ENCODE assay signal across 28 cellular contexts in the genomic region with DNA sequence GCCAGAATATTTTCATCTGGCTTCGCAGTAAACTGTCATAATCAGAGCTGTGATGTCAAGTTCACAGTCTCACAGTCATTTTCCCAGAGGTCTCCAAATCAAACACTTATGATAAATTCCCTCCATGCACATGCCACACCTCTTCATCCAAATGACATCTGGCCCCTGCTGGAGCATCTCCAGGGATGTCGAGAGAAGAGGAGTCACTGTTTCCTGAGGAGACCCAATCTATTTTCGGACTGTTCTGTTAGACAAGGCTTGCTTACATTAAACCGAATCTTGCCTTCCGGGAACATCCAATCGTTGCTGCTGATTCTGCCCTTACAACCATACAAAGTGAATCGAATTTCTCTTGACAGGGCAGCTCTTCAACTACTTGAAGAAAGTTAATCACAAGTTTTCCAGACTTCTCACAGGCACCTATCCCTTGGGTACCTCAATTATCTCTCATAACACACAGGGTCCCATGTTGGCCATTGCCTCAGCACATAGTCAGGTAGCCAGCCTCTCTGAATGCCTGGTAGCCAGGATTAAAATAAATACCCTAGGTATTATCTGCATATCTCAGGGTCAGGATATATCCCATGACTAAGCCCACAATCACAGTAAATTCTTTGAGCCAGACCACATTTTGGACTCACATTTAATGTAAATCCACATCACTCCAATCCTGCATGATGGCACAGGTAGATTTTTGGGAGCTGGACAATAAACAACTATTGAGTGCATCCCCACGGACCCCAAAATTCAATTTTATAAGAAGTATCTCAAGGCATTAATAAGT.
"Had no signal": no experiment of that assay in that cellular context is flagged by ENCODE, and none has a peak within 500 bp of the region (broad histone marks: within the 10 kb centered on the region; RNA-seq: fewer than 3 reads in every experiment).

No MANE protein-coding gene starts in this region.

- H3K4me1 ChIP-seq: body of pancreas had no signal

- H3K4me3 Mint-ChIP-seq: activated B cell treated with CpG ODN at 0.5 μM for 24 hours; activated CD8-positive, alpha-beta T cell treated with anti-CD3 and anti-CD28 coated beads for 36 hours; activated naive CD8-positive, alpha-beta T cell; activated T-cell treated with anti-CD3 and anti-CD28 coated beads, Interleukin-2, amount 50 U/mL, for 4 hours; activated T-helper 17 cell treated with anti-CD3 and anti-CD28 coated beads, Interleukin-2, amount 50 U/mL, for 72 hours; effector memory CD8-positive, alpha-beta T cell; T-helper 17 cell; T-helper 2 cell treated with Interferon-gamma antibody and Interleukin-4, amounts not matched to agents 5 μg/mL and 100 μg/mL, for 36 hours had no signal

- H3K27ac Mint-ChIP-seq: activated B cell treated with CpG ODN at 0.5 μM for 24 hours; activated CD8-positive, alpha-beta T cell treated with anti-CD3 and anti-CD28 coated beads for 36 hours; activated naive CD8-positive, alpha-beta T cell; activated T-helper 17 cell treated with anti-CD3 and anti-CD28 coated beads, Interleukin-2, amount 50 U/mL, for 72 hours; T-helper 17 cell; T-helper 2 cell treated with Interferon-gamma antibody and Interleukin-4, amounts not matched to agents 5 μg/mL and 100 μg/mL, for 36 hours had no signal

- DNase-seq: activated B cell treated with CpG ODN at 0.5 μM for 24 hours; activated CD4-positive, alpha-beta T cell treated with anti-CD3 and anti-CD28 coated beads for 48 hours; activated CD4-positive, alpha-beta T cell treated with anti-CD3 and anti-CD28 coated beads, Interleukin-2, amount 50 U/mL, for 1 hour; activated CD4-positive, alpha-beta T cell treated with anti-CD3 and anti-CD28 coated beads, Interleukin-2, amount 50 U/mL, for 48 hours; activated CD8-positive, alpha-beta memory T cell treated with anti-CD3 and anti-CD28 coated beads for 24 hours; activated CD8-positive, alpha-beta T cell treated with anti-CD3 and anti-CD28 coated beads for 36 hours; activated effector memory CD4-positive, alpha-beta T cell treated with Interleukin-2 at 50 U/mL for 16 hours; activated gamma-delta T cell treated with Interleukin-2 at 50 U/mL for 16 hours; activated naive CD4-positive, alpha-beta T cell treated with anti-CD3 and anti-CD28 coated beads, Interleukin-2, amount 50 U/mL, for 16 hours; activated naive CD4-positive, alpha-beta T cell treated with Interleukin-2 at 50 U/mL for 16 hours; activated T-cell treated with anti-CD3 and anti-CD28 coated beads, Interleukin-2, amount 50 U/mL, for 4 hours; amygdala; aorta; body of pancreas; caudate nucleus; cortex of kidney; dermis blood vessel endothelial cell; effector CD4-positive, alpha-beta T cell; effector memory CD8-positive, alpha-beta T cell; foreskin fibroblast; T-helper 17 cell; T1000; WERI-Rb-1 had no signal

- H3K27me3 ChIP-seq: body of pancreas had no signal

- H3K9me3 Mint-ChIP-seq: activated B cell treated with CpG ODN at 0.5 μM for 24 hours; activated CD8-positive, alpha-beta T cell treated with anti-CD3 and anti-CD28 coated beads for 36 hours; activated T-cell treated with anti-CD3 and anti-CD28 coated beads, Interleukin-2, amount 50 U/mL, for 4 hours; activated T-helper 17 cell treated with anti-CD3 and anti-CD28 coated beads, Interleukin-2, amount 50 U/mL, for 72 hours; effector memory CD8-positive, alpha-beta T cell; T-helper 2 cell treated with Interferon-gamma antibody and Interleukin-4, amounts not matched to agents 5 μg/mL and 100 μg/mL, for 36 hours had no signal

- H3K27ac ChIP-seq: body of pancreas, epithelial cell of prostate, WERI-Rb-1 had no signal

- H3K4me1 Mint-ChIP-seq: activated B cell treated with CpG ODN at 0.5 μM for 24 hours; activated T-helper 17 cell treated with anti-CD3 and anti-CD28 coated beads, Interleukin-2, amount 50 U/mL, for 72 hours had no signal

- H3K36me3 ChIP-seq: WERI-Rb-1 had no signal

- H3K4me3 ChIP-seq: body of pancreas had no signal

- ATAC-seq: activated CD4-positive, CD25-positive, alpha-beta regulatory T cell treated with anti-CD3 and anti-CD28 coated beads, Interleukin-2, amount 50 U/mL, for 24 hours; activated CD8-positive, alpha-beta T cell treated with anti-CD3 and anti-CD28 coated beads for 36 hours; activated T-cell treated with anti-CD3 and anti-CD28 coated beads, Interleukin-2, amount 50 U/mL, for 4 hours; activated T-helper 17 cell treated with anti-CD3 and anti-CD28 coated beads, Interleukin-2, amount 50 U/mL, for 72 hours; body of pancreas; effector memory CD8-positive, alpha-beta T cell; T-helper 17 cell had no signal

- H3K9me3 ChIP-seq: body of pancreas had no signal

- H3K27me3 Mint-ChIP-seq: activated B cell treated with CpG ODN at 0.5 μM for 24 hours; activated CD8-positive, alpha-beta T cell treated with anti-CD3 and anti-CD28 coated beads for 36 hours; activated naive CD8-positive, alpha-beta T cell; activated T-helper 17 cell treated with anti-CD3 and anti-CD28 coated beads, Interleukin-2, amount 50 U/mL, for 72 hours; effector memory CD8-positive, alpha-beta T cell; T-helper 17 cell had no signal
